8 cellular contexts compared by ENCODE assay signal in the genomic region with DNA sequence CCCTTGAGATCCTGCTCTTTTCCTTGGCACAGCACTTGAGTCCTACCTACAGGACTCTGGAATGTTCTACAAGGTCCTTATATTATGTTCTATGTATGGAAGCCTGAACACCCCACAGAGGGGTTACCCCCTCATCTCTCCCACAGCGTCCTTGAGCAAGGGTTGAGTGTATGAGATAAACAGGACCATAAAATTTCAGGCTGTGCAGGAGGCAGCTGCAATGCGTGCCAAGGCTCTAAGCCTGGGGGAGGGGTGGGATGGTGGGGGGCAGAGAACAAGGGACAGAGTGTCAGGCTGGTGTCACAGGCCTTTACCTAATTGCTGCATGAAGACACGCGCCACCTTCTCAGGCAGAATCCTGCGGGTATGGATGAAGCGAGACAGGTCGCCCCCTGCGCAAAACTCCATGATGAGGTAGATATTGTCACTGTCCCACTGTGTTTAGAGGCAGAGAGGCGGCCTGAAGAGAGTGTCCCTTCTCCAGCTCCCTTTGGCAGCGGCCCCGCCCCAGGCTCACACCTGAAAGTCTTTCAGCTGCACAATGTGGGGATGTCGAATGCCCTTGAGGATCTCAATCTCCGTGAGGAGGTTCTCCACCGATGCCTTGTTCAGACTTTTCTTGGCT. TPM values are rescaled to one million over a fixed set of nuclear protein-coding genes. Genes with fewer than 3 reads are reported as not detected.
A peak's percentile ranks its signal among the peaks of the same experiment; 100 is the strongest.
DNase-seq lines count a peak whose midpoint lies in the region; ATAC-seq and TF ChIP-seq lines count a peak whose summit lies in the region.

No MANE protein-coding gene starts in this region.

- peak overlapping the region in 2 of 3 donors; percentile 16 to 97 for H3K27ac Mint-ChIP-seq in IgD-negative memory B cell
- H3K27ac Mint-ChIP-seq in chondrocyte (ENCODE audit: unreplicated experiment) = no peak overlapping the region
- peak overlapping the region in 2 of 6 donors; percentile 26 to 84 for H3K27ac Mint-ChIP-seq in naive B cell

- peaks cover 4% of the 10 kb centered on the region for H3K36me3 Mint-ChIP-seq in IgD-negative memory B cell
- H3K36me3 Mint-ChIP-seq in chondrocyte (ENCODE audit: low read depth) = peaks cover 8% of the 10 kb centered on the region
- H3K36me3 Mint-ChIP-seq in naive B cell = peaks cover 0 to 5% of the 10 kb centered on the region in 2 donors

- H3K4me3 ChIP-seq in AG09309 (ENCODE audit: control insufficient read depth, low read depth, low read length) = peak overlapping the region; percentile 96

- peaks cover 21 to 32% (median 28%) of the 10 kb centered on the region in 3 donors for H3K4me1 Mint-ChIP-seq in IgD-negative memory B cell
- peaks cover 22% of the 10 kb centered on the region for H3K4me1 Mint-ChIP-seq in chondrocyte (ENCODE audit: low read depth)
- H3K4me1 Mint-ChIP-seq in naive B cell = peaks cover 33 to 39% (median 38%) of the 10 kb centered on the region in 3 donors

- peak overlapping the region; percentile 73 to 97 (median 94) for H3K4me3 Mint-ChIP-seq in IgD-negative memory B cell
- H3K4me3 Mint-ChIP-seq in chondrocyte (ENCODE audit: unreplicated experiment) = peak overlapping the region; percentile 90
- peak overlapping the region in 7 of 8 donors; percentile 84 to 94 (median 89) for H3K4me3 Mint-ChIP-seq in naive B cell

- TF ChIP-seq CTCF in AG09309 (IDR thresholded peaks at IDR 0.05; ENCODE audit: control insufficient read depth, insufficient read depth, low read depth, low read length, missing control alignments) (no peak), chondrocyte (IDR thresholded peaks at IDR 0.05) (no peak), GM13976 (IDR thresholded peaks at IDR 0.05; ENCODE audit: borderline replicate concordance, control extremely low read depth, extremely low read depth, insufficient read depth, missing control alignments) (no peak)

- DNase-seq in AG09309 (ENCODE audit: low read depth) (no peak), chondrocyte (ENCODE audit: low spot score) (no peak), naive B cell (no peak), NCI-H524 (lab: John Stamatoyannopoulos, UW) (no peak), GM13976 (ENCODE audit: low spot score) (no peak)

- ATAC-seq in naive B cell (ENCODE audit: low read depth in 2 of 2) (no peak), GM21528 (IDR thresholded peaks at IDR 0.05; ENCODE audit: low FRiP score, unreplicated experiment) (no peak), GM21447 (IDR thresholded peaks at IDR 0.05; ENCODE audit: unreplicated experiment) (no peak)

- in situ Hi-C loops in GM13976 (cut with MboI; ENCODE audit: low sequenced_read_pairs, unreplicated experiment) = no loop called here

- no peaks in the 10 kb centered on the region for H3K9me3 Mint-ChIP-seq in IgD-negative memory B cell
- no peaks in the 10 kb centered on the region for H3K9me3 Mint-ChIP-seq in chondrocyte (ENCODE audit: low read depth)
- no peaks in the 10 kb centered on the region for H3K9me3 Mint-ChIP-seq in naive B cell

- H3K27me3 Mint-ChIP-seq in IgD-negative memory B cell (no peaks in the 10 kb centered on the region), chondrocyte (ENCODE audit: low read depth) (no peaks in the 10 kb centered on the region), naive B cell (no peaks in the 10 kb centered on the region)

RNA-seq across cellular contexts. Expression of a gene that starts 1.1 kb away (rescaled TPM):
- polyA plus RNA-seq in IgD-negative memory B cell (25.2 TPM), naive B cell (ENCODE audit: low read depth in 6 of 6) (10 to 100 TPM in 5 of 6 donors, 1 to 10 TPM in 1; 9.3 to 21.5 (median 13.1) TPM)
- 24.3 to 29.0 TPM (median 24.5 TPM) in 3 replicates for total RNA-seq in chondrocyte

RNA-seq across cellular contexts. Expression of a gene that starts 15.4 kb away (rescaled TPM):
- polyA plus RNA-seq in IgD-negative memory B cell = not detected
- not detected in 3 replicates for total RNA-seq in chondrocyte
- polyA plus RNA-seq in naive B cell (ENCODE audit: low read depth in 6 of 6) = not detected

RNA-seq across cellular contexts. Expression of a gene that starts 29.2 kb away (rescaled TPM):
- not detected for polyA plus RNA-seq in IgD-negative memory B cell
- total RNA-seq in chondrocyte = 0.82 TPM in 1 of 3 replicates, not detected in the others
- polyA plus RNA-seq in naive B cell (ENCODE audit: low read depth in 6 of 6) = not detected

RNA-seq across cellular contexts. Expression of a gene that starts 31.3 kb away (rescaled TPM):
- polyA plus RNA-seq in IgD-negative memory B cell (157 TPM), naive B cell (ENCODE audit: low read depth in 6 of 6) (100 to 1,000 TPM; 102 to 122 (median 110) TPM)
- total RNA-seq in chondrocyte = 67.4 to 75.5 TPM (median 67.9 TPM) in 3 replicates

RNA-seq across cellular contexts. Expression of a gene that starts 48.0 kb away (rescaled TPM):
- polyA plus RNA-seq in IgD-negative memory B cell = 43.0 TPM
- 27.6 to 29.2 TPM (median 28.2 TPM) in 3 replicates for total RNA-seq in chondrocyte
- 10 to 100 TPM; 54.3 to 70.0 (median 57.7) TPM for polyA plus RNA-seq in naive B cell (ENCODE audit: low read depth in 6 of 6)
